33 cellular contexts compared by ENCODE assay signal in the genomic region with DNA sequence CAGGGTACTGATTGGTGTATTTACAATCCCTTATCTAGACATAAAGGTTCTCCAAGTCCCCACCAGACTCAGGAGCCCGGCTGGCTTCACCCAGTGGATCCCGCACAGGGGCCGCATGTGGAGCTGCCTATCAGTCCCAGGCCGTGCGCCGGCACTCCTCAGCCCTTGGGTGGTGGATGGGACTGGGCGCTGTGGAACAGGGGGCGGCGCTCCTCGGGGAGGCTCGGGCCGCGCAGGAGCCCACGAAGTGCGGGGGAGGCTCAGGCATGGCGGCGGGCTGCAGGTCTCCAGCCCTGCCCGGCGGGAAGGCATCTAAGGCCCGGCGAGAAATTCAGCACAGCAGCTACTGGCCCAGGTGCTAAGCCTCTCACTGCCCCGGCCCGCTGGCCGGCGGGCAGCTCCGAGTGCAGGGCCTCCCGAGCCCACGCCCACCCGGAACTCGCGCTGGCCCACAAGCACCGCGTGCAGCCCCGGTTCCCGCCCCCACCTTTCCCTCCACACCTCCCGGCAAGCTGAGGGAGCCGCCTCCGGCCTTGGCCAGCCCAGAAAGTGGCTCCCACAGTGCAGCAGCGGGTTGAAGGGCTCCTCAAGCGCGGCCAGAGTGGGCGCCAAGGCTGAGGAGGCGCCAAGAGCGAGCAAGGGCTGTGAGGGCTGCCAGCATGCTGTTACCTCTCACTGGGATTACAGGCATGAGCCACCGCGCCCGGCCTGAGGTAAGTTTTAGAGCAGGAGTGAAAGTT. TPM values are rescaled to one million over a fixed set of nuclear protein-coding genes. Genes with fewer than 3 reads are reported as not detected.
DNase-seq lines count a peak whose midpoint lies in the region; ATAC-seq, FAIRE-seq and TF ChIP-seq lines count a peak whose summit lies in the region.
"Had no signal": no experiment of that assay in that cellular context is flagged by ENCODE, and none has a peak within 500 bp of the region (broad histone marks: within the 10 kb centered on the region; RNA-seq: fewer than 3 reads in every experiment).

No MANE protein-coding gene starts in this region.

- no peak overlapping the region for H2BK120ac ChIP-seq in neuronal stem cell (ENCODE audit: low read depth, low read length)

- no peak overlapping the region for H2AFZ ChIP-seq in neuronal stem cell (ENCODE audit: low read length)

- 96 to 97% methylated on average over 47 of the region's 47 CpGs for WGBS in heart right ventricle, 2 donors
- WGBS in neuronal stem cell (ENCODE audit: extremely low coverage in 2 of 2, insufficient read length in 2 of 2, insufficient replicate concordance in 1 of 2), 2 donors = no CpG with 5 or more reads among the region's 47 CpGs
- WGBS in testis, 2 donors = 72 to 73% methylated on average over 5 to 30 of the region's 47 CpGs

- no peak overlapping the region for H3K4me2 ChIP-seq in neuronal stem cell (ENCODE audit: insufficient read depth, low read length, poor library complexity, severe bottlenecking)
- H3K4me2 ChIP-seq: BLaER1 had no signal

- H4K91ac ChIP-seq in neuronal stem cell (ENCODE audit: low read depth, low read length, poor library complexity) = no peak overlapping the region

- intact Hi-C loops in left ventricle myocardium superior (cut with micrococcal nuclease) (no loop called here), heart right ventricle (cut with DNase I) (loop anchor here in 7 of 10 donors (5.0 to 10.0 kb wide), 4 partner anchors 148 to 221 kb away; a partner anchor contains a TSS), kidney (cut with DNase I) (no loop called here), testis (cut with DNase I; ENCODE audit: low total_unique reads) (no loop called here)

- TF ChIP-seq CTCF in heart right ventricle (IDR thresholded peaks at IDR 0.05) (no peak), kidney (IDR thresholded peaks at IDR 0.05; ENCODE audit: borderline replicate concordance, extremely low read depth, insufficient read depth) (no peak), testis (IDR thresholded peaks at IDR 0.05) (no peak), Peyer's patch (IDR thresholded peaks at IDR 0.05) (no peak)

- no peak for TF ChIP-seq POLR2A in testis (IDR thresholded peaks at IDR 0.05)
- TF ChIP-seq POLR2A in Peyer's patch (IDR thresholded peaks at IDR 0.05) = no peak

- no peak overlapping the region for H3K14ac ChIP-seq in neuronal stem cell (ENCODE audit: low read length)

- H3K36me3 ChIP-seq in heart right ventricle = no peaks in the 10 kb centered on the region
- H3K36me3 ChIP-seq in kidney (ENCODE audit: control insufficient read depth in 1 of 2, insufficient read depth in 2 of 2, low read length in 2 of 2) = no peaks in the 10 kb centered on the region
- H3K36me3 ChIP-seq in neuronal stem cell (replicated peaks in 1 of 2; ENCODE audit: control insufficient read depth in 2 of 2, insufficient read depth in 2 of 2, low read length in 2 of 2) = no peaks in the 10 kb centered on the region
- no peaks in the 10 kb centered on the region for H3K36me3 ChIP-seq in testis (ENCODE audit: low read depth, missing control alignments)
- H3K36me3 ChIP-seq in Peyer's patch = no peaks in the 10 kb centered on the region
- H3K36me3 ChIP-seq: BE2C, BLaER1 had no signal

- H3K9ac ChIP-seq in kidney (ENCODE audit: low read length in 2 of 2) (no peak overlapping the region), neuronal stem cell (ENCODE audit: low read depth, low read length, poor library complexity) (no peak overlapping the region)
- H3K9ac ChIP-seq: BLaER1 had no signal

- H3K4me3 ChIP-seq in heart right ventricle = no peak overlapping the region
- no peak overlapping the region for H3K4me3 ChIP-seq in kidney (ENCODE audit: low read length in 2 of 2)
- no peak overlapping the region for H3K4me3 ChIP-seq in neuronal stem cell (ENCODE audit: low read length in 2 of 2)
- peak overlapping the region; percentile 33 to 43 for H3K4me3 ChIP-seq in testis
- no peak overlapping the region for H3K4me3 ChIP-seq in Peyer's patch
- H3K4me3 ChIP-seq: BLaER1, GM12878 had no signal

- no peak overlapping the region for H2BK12ac ChIP-seq in neuronal stem cell (ENCODE audit: low read length)

- ATAC-seq in left ventricle myocardium superior = no peak
- no peak for ATAC-seq in heart right ventricle
- no peak for ATAC-seq in GM18519 (IDR thresholded peaks at IDR 0.05; ENCODE audit: low FRiP score, unreplicated experiment)
- ATAC-seq: GM12878 had no signal

- H3K23ac ChIP-seq in neuronal stem cell (ENCODE audit: low read depth, low read length, poor library complexity) = no peak overlapping the region

- H3K4ac ChIP-seq in neuronal stem cell (ENCODE audit: low read length) = no peak overlapping the region

- DNase-seq in left ventricle myocardium superior = peak; percentile 29
- DNase-seq in heart right ventricle = no peak
- DNase-seq in kidney = peak; percentile 68
- no peak for DNase-seq in neuronal stem cell (ENCODE audit: low spot score)
- no peak for DNase-seq in testis
- DNase-seq in Peyer's patch = no peak
- DNase-seq in stimulated activated CD8-positive, alpha-beta memory T cell treated with anti-CD3 and anti-CD28 coated beads, Interleukin-4, amount 100 ng/mL, for 48 hours = no peak
- DNase-seq: 8988T; ACHN; BE2C; C1 segment of cervical spinal cord; CD4-positive, alpha-beta memory T cell; CD4-positive, CD25-positive, alpha-beta regulatory T cell; COR-L47; DMS 273 treated with DMSO at 0.1 percent for 48 hours; DMS153; DMS53; DMS79; DND-41; EL; GDM1 had no signal

- H3K79me1 ChIP-seq in neuronal stem cell (ENCODE audit: low read depth, low read length) = no peaks in the 10 kb centered on the region

- no peak for FAIRE-seq in kidney (lab: Jason Lieb, UNC)
- FAIRE-seq: A204.1, GM12892, GM18507, GM19239 had no signal

- no peak overlapping the region for H2BK5ac ChIP-seq in neuronal stem cell (ENCODE audit: low read length)

- H4K8ac ChIP-seq in neuronal stem cell (ENCODE audit: low read depth, low read length) = no peak overlapping the region

- peaks cover 0 to 9% (median 0%) of the 10 kb centered on the region in 9 donors for H3K4me1 ChIP-seq in heart right ventricle
- no peaks in the 10 kb centered on the region for H3K4me1 ChIP-seq in kidney (ENCODE audit: control insufficient read depth in 1 of 2, insufficient read depth in 1 of 2, low read depth in 1 of 2, low read length in 2 of 2)
- H3K4me1 ChIP-seq in neuronal stem cell (ENCODE audit: control insufficient read depth in 2 of 2, insufficient read depth in 1 of 2, low read depth in 1 of 2, low read length in 2 of 2) = peaks cover 0 to 3% of the 10 kb centered on the region in 2 donors
- no peaks in the 10 kb centered on the region for H3K4me1 ChIP-seq in testis
- H3K4me1 ChIP-seq in Peyer's patch = no peaks in the 10 kb centered on the region

- peak overlapping the region; percentile 54 for H2AK5ac ChIP-seq in neuronal stem cell (ENCODE audit: low read depth, low read length)

- H3K9me3 ChIP-seq in heart right ventricle (no peaks in the 10 kb centered on the region), kidney (ENCODE audit: control insufficient read depth in 1 of 2, low read length in 2 of 2) (no peaks in the 10 kb centered on the region), neuronal stem cell (replicated peaks in 1 of 2; ENCODE audit: control insufficient read depth in 2 of 2, insufficient read depth in 1 of 2, low read depth in 1 of 2, low read length in 2 of 2) (no peaks in the 10 kb centered on the region), testis (no peaks in the 10 kb centered on the region), Peyer's patch (no peaks in the 10 kb centered on the region)
- H3K9me3 ChIP-seq: BE2C had no signal

- no peak overlapping the region for H2BK15ac ChIP-seq in neuronal stem cell (ENCODE audit: low read length)

- H3K18ac ChIP-seq in neuronal stem cell (ENCODE audit: low read length) = peak overlapping the region; percentile 76

- H3K27me3 ChIP-seq in heart right ventricle = no peaks in the 10 kb centered on the region
- no peaks in the 10 kb centered on the region for H3K27me3 ChIP-seq in neuronal stem cell (ENCODE audit: control insufficient read depth in 3 of 3, insufficient read depth in 3 of 3, low read depth in 1 of 3, low read length in 3 of 3)
- H3K27me3 ChIP-seq in testis = no peaks in the 10 kb centered on the region
- H3K27me3 ChIP-seq in Peyer's patch = no peaks in the 10 kb centered on the region
- H3K27me3 ChIP-seq: BE2C, BLaER1 had no signal

- H3K27ac ChIP-seq in heart right ventricle (no peak overlapping the region), kidney (ENCODE audit: low read depth in 2 of 2, low read length in 2 of 2) (no peak overlapping the region), neuronal stem cell (replicated peaks; ENCODE audit: low read length) (no peak overlapping the region), testis (no peak overlapping the region), Peyer's patch (no peak overlapping the region)
- H3K27ac ChIP-seq: BLaER1 had no signal

RNA-seq across cellular contexts. Expression of a gene that starts 60.0 kb away (rescaled TPM):
- total RNA-seq in left ventricle myocardium superior (not detected), heart right ventricle (under 1 TPM in 1 of 10 donors, not detected in 9; 0.11 TPM), kidney (3.3 TPM), testis (1 to 10 TPM; 2.5 to 3.5 TPM), Peyer's patch (not detected)
- polyA plus RNA-seq in heart right ventricle (under 1 TPM in 1 of 2 donors, not detected in 1; 0.07 TPM), kidney (ENCODE audit: insufficient read depth, low read depth, low replicate concordance) (0.22 TPM), testis (ENCODE audit: insufficient read depth, low read depth, low replicate concordance) (2.5 TPM)
- polyA plus RNA-seq in neuronal stem cell (2013, experiment 1 of 2) = not detected
- not detected for polyA plus RNA-seq in neuronal stem cell (2013, experiment 2 of 2)
- total RNA-seq: A673; CD4-positive, alpha-beta memory T cell; CD4-positive, CD25-positive, alpha-beta regulatory T cell; CD8-positive, alpha-beta memory T cell; G401 had no signal
- polyA plus RNA-seq: AG04450; CD14-positive monocyte; CD4-positive, alpha-beta memory T cell; CD4-positive, CD25-positive, alpha-beta regulatory T cell; CD8-positive, alpha-beta memory T cell had no signal

Comparison
In these comparisons a context has a peak if more than half of its experiments do, and no peak if none do; other contexts are left out.
1. DNase-seq: peak in left ventricle myocardium superior (single experiment) and kidney (single experiment); none in heart right ventricle (0 of 2), neuronal stem cell (single experiment), testis (single experiment), Peyer's patch (0 of 3) and stimulated activated CD8-positive, alpha-beta memory T cell treated with anti-CD3 and anti-CD28 coated beads, Interleukin-4, amount 100 ng/mL, for 48 hours (single experiment).
2. intact Hi-C loops: an anchor here in heart right ventricle (5.0 to 10.0 kb wide); none called in left ventricle myocardium superior, kidney and testis.
3. H3K4me3 ChIP-seq: peak in testis (2 of 2); none in heart right ventricle (0 of 10), kidney (0 of 2), neuronal stem cell (0 of 2) and Peyer's patch (0 of 4).